Comparison of ENCODE assay signal across 16 cellular contexts in genomic region chr13:99798756-99799155, GRCh38.
DNase-seq lines count a peak whose midpoint lies in the region; ATAC-seq and TF ChIP-seq lines count a peak whose summit lies in the region.
"Had no signal": no experiment of that assay in that cellular context is flagged by ENCODE, and none has a peak within 500 bp of the region (broad histone marks: within the 10 kb centered on the region; RNA-seq: fewer than 3 reads in every experiment).

No MANE protein-coding gene starts in this region.

- no peak overlapping the region for H3K4me3 Mint-ChIP-seq in H9
- no peak overlapping the region for H3K4me3 Mint-ChIP-seq in neural progenitor cell
- no peak overlapping the region for H3K4me3 Mint-ChIP-seq in stimulated activated memory B cell treated with anti-CD40 and anti-IgM and Interleukin-4, amounts not matched to agents 10 μg/mL and 1 μg/mL and 100 μg/mL, for 72 hours
- H3K4me3 Mint-ChIP-seq: CD4-positive, CD25-positive, alpha-beta regulatory T cell; CD8-positive, alpha-beta memory T cell had no signal

- H3K27me3 ChIP-seq in A673 (replicated peaks; ENCODE audit: insufficient read depth, low read depth, low read length, poor library complexity), result no peaks in the 10 kb centered on the region
- no peaks in the 10 kb centered on the region for H3K27me3 ChIP-seq in H9 (ENCODE audit: insufficient read depth, low read length)
- H3K27me3 ChIP-seq in neural progenitor cell, result no peaks in the 10 kb centered on the region
- H3K27me3 ChIP-seq: BE2C had no signal

- DNase-seq in A673 (ENCODE audit: low spot score) (peak; percentile 50), H9 (no peak), NCI-H82 (lab: John Stamatoyannopoulos, UW) (peak; percentile 76), neural progenitor cell (ENCODE audit: low spot score) (no peak), NCI-H2029 (lab: John Stamatoyannopoulos, UW) (no peak)
- DNase-seq: ACHN; BE2C; C1 segment of cervical spinal cord; CD4-positive, CD25-positive, alpha-beta regulatory T cell; CD8-positive, alpha-beta memory T cell; GF-D8; IMR-90 had no signal

- no peaks in the 10 kb centered on the region for H3K27me3 Mint-ChIP-seq in H9 (ENCODE audit: low read depth)
- peaks cover 6% of the 10 kb centered on the region for H3K27me3 Mint-ChIP-seq in neural progenitor cell (ENCODE audit: insufficient read depth, low read depth)
- no peaks in the 10 kb centered on the region for H3K27me3 Mint-ChIP-seq in stimulated activated memory B cell treated with anti-CD40 and anti-IgM and Interleukin-4, amounts not matched to agents 10 μg/mL and 1 μg/mL and 100 μg/mL, for 72 hours
- H3K27me3 Mint-ChIP-seq: CD4-positive, CD25-positive, alpha-beta regulatory T cell; CD8-positive, alpha-beta memory T cell had no signal

- intact Hi-C loops in A673 (cut with micrococcal nuclease; ENCODE audit: unreplicated experiment), result no loop called here

- H3K4me3 ChIP-seq in A673 (ENCODE audit: low read depth, low read length, poor library complexity, severe bottlenecking), result no peak overlapping the region
- H3K4me3 ChIP-seq in neural progenitor cell, result no peak overlapping the region
- H3K4me3 ChIP-seq: HAP-1, K562 had no signal

- no peak overlapping the region for H3K4ac ChIP-seq in H9 (ENCODE audit: low read depth, low read length)

- H2BK120ac ChIP-seq in H9 (ENCODE audit: low read depth, low read length, poor library complexity, severe bottlenecking), result no peak overlapping the region

- no peak overlapping the region for H4K8ac ChIP-seq in H9 (replicated peaks; ENCODE audit: insufficient read length, low read depth, low read length)

- no peak overlapping the region for H2BK20ac ChIP-seq in H9 (ENCODE audit: low read depth, low read length, poor library complexity, severe bottlenecking)

- H3K27ac Mint-ChIP-seq in H9, result peak overlapping the region in 2 of 3 experiments; percentile 79 to 90; a peak in 3 of 7 replicates
- H3K27ac Mint-ChIP-seq in neural progenitor cell, result peak overlapping the region; percentile 74
- H3K27ac Mint-ChIP-seq in stimulated activated memory B cell treated with anti-CD40 and anti-IgM and Interleukin-4, amounts not matched to agents 10 μg/mL and 1 μg/mL and 100 μg/mL, for 72 hours, result no peak overlapping the region

- H3K4me1 Mint-ChIP-seq in H9 (peaks cover 58 to 61% of the 10 kb centered on the region in 2 experiments), neural progenitor cell (peaks cover 54% of the 10 kb centered on the region)
- no peaks in the 10 kb centered on the region for H3K4me1 Mint-ChIP-seq in stimulated activated memory B cell treated with anti-CD40 and anti-IgM and Interleukin-4, amounts not matched to agents 10 μg/mL and 1 μg/mL and 100 μg/mL, for 72 hours
- H3K4me1 Mint-ChIP-seq: CD8-positive, alpha-beta memory T cell had no signal

- BruUV-seq in A673 (replicated peaks; lab: Mats Ljungman, UMichigan), result no TSS peak

- H3K79me1 ChIP-seq in H9 (ENCODE audit: insufficient read depth, low read depth, low read length, poor library complexity, severe bottlenecking), result no peaks in the 10 kb centered on the region

- no peak overlapping the region for H3K18ac ChIP-seq in H9 (ENCODE audit: insufficient read length, low read depth, low read length)

- no peaks in the 10 kb centered on the region for H3K9me3 Mint-ChIP-seq in H9
- no peaks in the 10 kb centered on the region for H3K9me3 Mint-ChIP-seq in neural progenitor cell
- no peaks in the 10 kb centered on the region for H3K9me3 Mint-ChIP-seq in stimulated activated memory B cell treated with anti-CD40 and anti-IgM and Interleukin-4, amounts not matched to agents 10 μg/mL and 1 μg/mL and 100 μg/mL, for 72 hours
- H3K9me3 Mint-ChIP-seq: CD4-positive, CD25-positive, alpha-beta regulatory T cell; CD8-positive, alpha-beta memory T cell had no signal

- H2BK5ac ChIP-seq in H9 (ENCODE audit: insufficient read length, low read length), result no peak overlapping the region

- H3K23ac ChIP-seq in H9 (ENCODE audit: insufficient read length, low read depth, low read length), result no peak overlapping the region

- H3K4me2 ChIP-seq in H9 (ENCODE audit: insufficient read depth, insufficient read length, low read length) (no peak overlapping the region), neural progenitor cell (peak overlapping the region; percentile 60)

- no peaks in the 10 kb centered on the region; a peak in 1 of 7 replicates for H3K36me3 Mint-ChIP-seq in H9 (ENCODE audit: insufficient read depth in 1 of 3, low read depth in 3 of 3)
- peaks cover 13% of the 10 kb centered on the region for H3K36me3 Mint-ChIP-seq in neural progenitor cell
- H3K36me3 Mint-ChIP-seq in stimulated activated memory B cell treated with anti-CD40 and anti-IgM and Interleukin-4, amounts not matched to agents 10 μg/mL and 1 μg/mL and 100 μg/mL, for 72 hours, result peaks cover 6% of the 10 kb centered on the region

- H3K9ac ChIP-seq in H9 (ENCODE audit: extremely low read depth, insufficient read length, low read length), result no peak overlapping the region
- H3K9ac ChIP-seq in neural progenitor cell, result no peak overlapping the region

- H3K36me3 ChIP-seq in A673 (ENCODE audit: insufficient read depth, low read length, poor library complexity, severe bottlenecking) (no peaks in the 10 kb centered on the region), neural progenitor cell (no peaks in the 10 kb centered on the region)
- H3K36me3 ChIP-seq: BE2C, HAP-1 had no signal

- no peak overlapping the region for H4K5ac ChIP-seq in H9 (ENCODE audit: insufficient read length, low read depth, low read length)

- H3K27ac ChIP-seq in A673 (ENCODE audit: low read depth, low read length, poor library complexity, severe bottlenecking) (no peak overlapping the region), H9 (ENCODE audit: insufficient read length, low read depth, low read length) (no peak overlapping the region), neural progenitor cell (peak overlapping the region; percentile 40)

- H3K9me3 ChIP-seq in A673 (ENCODE audit: low read depth, low read length, poor library complexity, severe bottlenecking) (no peaks in the 10 kb centered on the region), H9 (ENCODE audit: control insufficient read depth, low read depth, low read length) (no peaks in the 10 kb centered on the region), neural progenitor cell (ENCODE audit: low read depth) (no peaks in the 10 kb centered on the region)
- H3K9me3 ChIP-seq: BE2C, HAP-1 had no signal

- no CpG with 5 or more reads among the region's 4 CpGs for WGBS in H9 (ENCODE audit: extremely low coverage, insufficient read length, low lambda C conversion rate)

- H3K56ac ChIP-seq in H9 (ENCODE audit: insufficient read length, low read depth, low read length), result no peak overlapping the region

- POLR2A ChIA-PET in A673 (lab: Charles Lee; ENCODE audit: low non-redundant PET), result no interaction called here

- H2AK5ac ChIP-seq in H9 (ENCODE audit: insufficient read length, low read length), result no peak overlapping the region

- peaks cover 41% of the 10 kb centered on the region for H3F3A ChIP-seq in neural progenitor cell (ENCODE audit: low read depth)

- TF ChIP-seq CTCF in A673 (conservative IDR thresholded peaks at IDR 0.05; ENCODE audit: low read depth, low read length) (no peak), H9 (conservative IDR thresholded peaks at IDR 0.05) (no peak), neural progenitor cell (IDR thresholded peaks at IDR 0.05) (no peak)

- H4K91ac ChIP-seq in H9 (ENCODE audit: insufficient read length, low read depth, low read length), result no peak overlapping the region

- H3K14ac ChIP-seq in H9 (ENCODE audit: insufficient read depth, low read length), result no peak overlapping the region

- no peak overlapping the region for H2BK15ac ChIP-seq in H9 (ENCODE audit: low read depth, low read length)

- H3T11ph ChIP-seq in H9 (ENCODE audit: low read length), result no peak overlapping the region

- H2BK12ac ChIP-seq in H9 (ENCODE audit: insufficient read length, low read depth, low read length), result no peak overlapping the region

- H4K20me1 ChIP-seq in H9 (ENCODE audit: control insufficient read depth, insufficient read depth, insufficient read length) (no peaks in the 10 kb centered on the region), neural progenitor cell (ENCODE audit: low read depth) (no peaks in the 10 kb centered on the region)

- H3K79me2 ChIP-seq in H9 (ENCODE audit: insufficient read depth, low read length) (no peaks in the 10 kb centered on the region), neural progenitor cell (ENCODE audit: low read depth) (no peaks in the 10 kb centered on the region)

- no peak for ATAC-seq in stimulated activated memory B cell treated with anti-CD40 and anti-IgM and Interleukin-4, amounts not matched to agents 10 μg/mL and 1 μg/mL and 100 μg/mL, for 72 hours
- no peak for ATAC-seq in HG02678 (IDR thresholded peaks at IDR 0.05; ENCODE audit: unreplicated experiment)
- ATAC-seq: K562 had no signal

- no peaks in the 10 kb centered on the region for H3K23me2 ChIP-seq in H9 (ENCODE audit: insufficient read length, low read depth, low read length, poor library complexity, severe bottlenecking)

- CTCF ChIA-PET in A673 (lab: Charles Lee), result no interaction called here

- H3K4me1 ChIP-seq in A673 (ENCODE audit: insufficient read depth, low read length, poor library complexity, severe bottlenecking) (peaks cover 16% of the 10 kb centered on the region), H9 (ENCODE audit: insufficient read depth, low read length) (peaks cover 9% of the 10 kb centered on the region; the same call in 1 of the 2 replicates), neural progenitor cell (peaks cover 48% of the 10 kb centered on the region)
- H3K4me1 ChIP-seq: BE2C had no signal

- H2AFZ ChIP-seq in H9 (ENCODE audit: low read length), result no peak overlapping the region
- no peak overlapping the region for H2AFZ ChIP-seq in neural progenitor cell (replicated peaks)

Comparison
In these comparisons a context has a peak if more than half of its experiments do, and no peak if none do; other contexts are left out.
1. DNase-seq: peak in A673 (single experiment) and NCI-H82 (single experiment); none in H9 (single experiment), neural progenitor cell (single experiment) and NCI-H2029 (single experiment).